In genomic region chr1:212656730-212657129, GRCh38 we compare ENCODE assay signal across 23 cellular contexts. TPM values are rescaled to one million over a fixed set of nuclear protein-coding genes. Genes with fewer than 3 reads are reported as not detected.
DNase-seq lines count a peak whose midpoint lies in the region; ATAC-seq and TF ChIP-seq lines count a peak whose summit lies in the region.
"Had no signal": no experiment of that assay in that cellular context is flagged by ENCODE, and none has a peak within 500 bp of the region (broad histone marks: within the 10 kb centered on the region; RNA-seq: fewer than 3 reads in every experiment).

No MANE protein-coding gene starts in this region.

- H3K27ac ChIP-seq in IMR-90 (ENCODE audit: insufficient read depth, low read length) (no peak overlapping the region), SJSA1 (no peak overlapping the region)
- H3K27ac ChIP-seq: dorsolateral prefrontal cortex, thyroid gland had no signal

- H3K56ac ChIP-seq in IMR-90 (ENCODE audit: extremely low read depth, insufficient read depth, low read length) = no peak overlapping the region

- no peak overlapping the region for H4K5ac ChIP-seq in IMR-90 (ENCODE audit: low read depth, low read length)

- dilution Hi-C loops in IMR-90 (cut with HindIII; ENCODE audit: low sequenced_read_pairs, unreplicated experiment) = no loop called here

- peak overlapping the region; percentile 9; the same call in 1 of the 2 replicates for H2BK20ac ChIP-seq in IMR-90 (ENCODE audit: low read depth, low read length)

- POLR2A ChIA-PET in IMR-90 (lab: Charles Lee; ENCODE audit: unreplicated experiment) = no interaction called here

- no peak overlapping the region for H2AK9ac ChIP-seq in IMR-90 (replicated peaks; ENCODE audit: low read depth, low read length, poor library complexity)

- H3K4me3 ChIP-seq in IMR-90 (ENCODE audit: insufficient read depth, low read depth, low read length) (no peak overlapping the region), SJSA1 (no peak overlapping the region)
- H3K4me3 ChIP-seq: dorsolateral prefrontal cortex, thyroid gland had no signal

- peaks cover 12% of the 10 kb centered on the region; the same call in 1 of the 2 replicates for H3K9me1 ChIP-seq in IMR-90 (ENCODE audit: insufficient read depth, low read length)

- 0 out of 2 replicates have a peak overlapping the region, but pooled peaks have one; percentile 12 for H2BK120ac ChIP-seq in IMR-90 (ENCODE audit: low read depth, low read length)

- DNase-seq in activated naive CD4-positive, alpha-beta T cell treated with anti-CD3 and anti-CD28 coated beads for 36 hours = no peak
- DNase-seq in IMR-90 = no peak
- DNase-seq in SJSA1 (ENCODE audit: low read depth in 1 of 2, low spot score in 2 of 2) = peak; percentile 33 to 39
- DNase-seq in renal cortical epithelial cell (ENCODE audit: low read depth) = peak; percentile 29
- no peak for DNase-seq in G401 (ENCODE audit: low spot score)
- DNase-seq in GM03348 (ENCODE audit: low spot score) = no peak
- no peak for DNase-seq in T-helper 2 cell treated with Interferon-gamma antibody and Interleukin-4, amounts not matched to agents 5 μg/mL and 100 μg/mL, for 36 hours (ENCODE audit: low spot score)
- DNase-seq: activated naive CD4-positive, alpha-beta T cell treated with Interleukin-2 at 50 U/mL for 16 hours; activated T-cell treated with anti-CD3 and anti-CD28 coated beads, Interleukin-2, amount 50 U/mL, for 4 hours; aorta; dorsolateral prefrontal cortex; H7; left cardiac atrium; midbrain; NCI-H1436 treated with DMSO at 0.1 percent for 48 hours; NCI-H82; nephron progenitor cell; stimulated activated naive CD4-positive, alpha-beta T cell; T-helper 17 cell; thyroid gland had no signal

- WGBS in IMR-90 (ENCODE audit: extremely low coverage in 2 of 2, insufficient read length in 1 of 2), 2 experiments = no CpG with 5 or more reads among the region's 5 CpGs

- 0 out of 2 replicates have a peak overlapping the region, but pooled peaks have one; percentile 41 for H3K14ac ChIP-seq in IMR-90 (replicated peaks; ENCODE audit: low read depth, low read length)

- no peaks in the 10 kb centered on the region for H3K9me3 Mint-ChIP-seq in activated naive CD4-positive, alpha-beta T cell treated with anti-CD3 and anti-CD28 coated beads, Interleukin-2, amount 50 U/mL, for 24 hours
- no peaks in the 10 kb centered on the region for H3K9me3 Mint-ChIP-seq in activated naive CD4-positive, alpha-beta T cell treated with anti-CD3 and anti-CD28 coated beads for 36 hours
- no peaks in the 10 kb centered on the region for H3K9me3 Mint-ChIP-seq in T-helper 2 cell treated with Interferon-gamma antibody and Interleukin-4, amounts not matched to agents 5 μg/mL and 100 μg/mL, for 36 hours
- H3K9me3 Mint-ChIP-seq: activated T-cell treated with anti-CD3 and anti-CD28 coated beads, Interleukin-2, amount 50 U/mL, for 4 hours; central memory CD8-positive, alpha-beta T cell had no signal

- no peak overlapping the region for H3K4me2 ChIP-seq in IMR-90 (ENCODE audit: low read depth, low read length)

- H3K36me3 Mint-ChIP-seq in activated naive CD4-positive, alpha-beta T cell treated with anti-CD3 and anti-CD28 coated beads, Interleukin-2, amount 50 U/mL, for 24 hours = no peaks in the 10 kb centered on the region
- H3K36me3 Mint-ChIP-seq in activated naive CD4-positive, alpha-beta T cell treated with anti-CD3 and anti-CD28 coated beads for 36 hours (ENCODE audit: low read depth) = no peaks in the 10 kb centered on the region
- H3K36me3 Mint-ChIP-seq in T-helper 2 cell treated with Interferon-gamma antibody and Interleukin-4, amounts not matched to agents 5 μg/mL and 100 μg/mL, for 36 hours (ENCODE audit: low read depth) = no peaks in the 10 kb centered on the region
- H3K36me3 Mint-ChIP-seq: WTC11 had no signal

- H3K79me1 ChIP-seq in IMR-90 (ENCODE audit: low read depth in 1 of 2, low read length in 2 of 2) = no peaks in the 10 kb centered on the region

- no peak overlapping the region for H4K91ac ChIP-seq in IMR-90 (ENCODE audit: insufficient read depth, low read depth, low read length)

- H3K4me3 Mint-ChIP-seq in activated naive CD4-positive, alpha-beta T cell treated with anti-CD3 and anti-CD28 coated beads, Interleukin-2, amount 50 U/mL, for 24 hours = no peak overlapping the region
- no peak overlapping the region for H3K4me3 Mint-ChIP-seq in activated naive CD4-positive, alpha-beta T cell treated with anti-CD3 and anti-CD28 coated beads for 36 hours
- H3K4me3 Mint-ChIP-seq in T-helper 2 cell treated with Interferon-gamma antibody and Interleukin-4, amounts not matched to agents 5 μg/mL and 100 μg/mL, for 36 hours = no peak overlapping the region
- H3K4me3 Mint-ChIP-seq: activated T-cell treated with anti-CD3 and anti-CD28 coated beads, Interleukin-2, amount 50 U/mL, for 4 hours; central memory CD8-positive, alpha-beta T cell; nephron progenitor cell; T-helper 17 cell; WTC11 had no signal

- no peaks in the 10 kb centered on the region; the same call in 1 of the 2 replicates for H3K27me3 ChIP-seq in IMR-90 (ENCODE audit: control insufficient read depth, insufficient read depth, low read length)
- H3K27me3 ChIP-seq in SJSA1 (replicated peaks) = no peaks in the 10 kb centered on the region
- H3K27me3 ChIP-seq: thyroid gland had no signal

- H3K9ac ChIP-seq in IMR-90 (ENCODE audit: low read depth, low read length) = no peak overlapping the region

- 0 out of 2 replicates have a peak, but pooled peaks cover 2% of the 10 kb centered on the region for H3K9me3 ChIP-seq in IMR-90 (ENCODE audit: control insufficient read depth, insufficient read depth, low read length)
- H3K9me3 ChIP-seq in SJSA1 (replicated peaks) = no peaks in the 10 kb centered on the region
- H3K9me3 ChIP-seq: thyroid gland had no signal

- peak overlapping the region; percentile 11 for H3K27ac Mint-ChIP-seq in activated naive CD4-positive, alpha-beta T cell treated with anti-CD3 and anti-CD28 coated beads, Interleukin-2, amount 50 U/mL, for 24 hours
- no peak overlapping the region for H3K27ac Mint-ChIP-seq in activated naive CD4-positive, alpha-beta T cell treated with anti-CD3 and anti-CD28 coated beads for 36 hours
- H3K27ac Mint-ChIP-seq in T-helper 2 cell treated with Interferon-gamma antibody and Interleukin-4, amounts not matched to agents 5 μg/mL and 100 μg/mL, for 36 hours = no peak overlapping the region
- H3K27ac Mint-ChIP-seq: nephron progenitor cell, T-helper 17 cell, WTC11 had no signal

- intact Hi-C loops in activated naive CD4-positive, alpha-beta T cell treated with anti-CD3 and anti-CD28 coated beads for 36 hours (cut with micrococcal nuclease) = no loop called here
- intact Hi-C loops in IMR-90 (cut with micrococcal nuclease) = no loop called here

- peak overlapping the region; percentile 65; the same call in 1 of the 2 replicates for H2AK5ac ChIP-seq in IMR-90 (ENCODE audit: low read depth, low read length)

- H3K4ac ChIP-seq in IMR-90 (ENCODE audit: low read depth, low read length) = peak overlapping the region; percentile 5; the same call in 1 of the 2 replicates

- TF ChIP-seq RAD21 in IMR-90 (IDR thresholded peaks at IDR 0.05; ENCODE audit: low read length) = no peak

- no peak for TF ChIP-seq POLR2A in IMR-90 (IDR thresholded peaks at IDR 0.05; ENCODE audit: low read depth, low read length)

- H3K4me1 ChIP-seq in IMR-90 (ENCODE audit: control insufficient read depth, insufficient read depth, low read length) = peaks cover 9% of the 10 kb centered on the region
- H3K4me1 ChIP-seq in SJSA1 (replicated peaks) = peaks cover 34% of the 10 kb centered on the region
- H3K4me1 ChIP-seq: thyroid gland had no signal

- H3K23ac ChIP-seq in IMR-90 (ENCODE audit: low read depth, low read length) = no peak overlapping the region

- H3K36me3 ChIP-seq in IMR-90 (ENCODE audit: control insufficient read depth, insufficient read depth, low read length) = no peaks in the 10 kb centered on the region
- H3K36me3 ChIP-seq in SJSA1 = no peaks in the 10 kb centered on the region
- H3K36me3 ChIP-seq: thyroid gland had no signal

- no TSS peak for BruUV-seq in IMR-90 (replicated peaks; lab: Mats Ljungman, UMichigan)

- ATAC-seq in IMR-90 (ENCODE audit: low read depth) = no peak
- ATAC-seq: activated T-cell treated with anti-CD3 and anti-CD28 coated beads, Interleukin-2, amount 50 U/mL, for 4 hours; left cardiac atrium; T-helper 17 cell had no signal

- CTCF ChIA-PET in activated naive CD4-positive, alpha-beta T cell treated with anti-CD3 and anti-CD28 coated beads for 36 hours (lab: Charles Lee) = interaction anchor here (0.6 to 2.3 kb wide), 3 partner anchors 8 to 201 kb away, joined by 3 to 14 read pairs (median 4); no protein-coding TSS in a partner anchor
- CTCF ChIA-PET in IMR-90 (lab: Yijun Ruan, JAX) = interaction anchor here (1.1 to 1.2 kb wide), 2 partner anchors 8 to 180 kb away, joined by 3 to 5 read pairs; no protein-coding TSS in a partner anchor

- H3K27me3 Mint-ChIP-seq in activated naive CD4-positive, alpha-beta T cell treated with anti-CD3 and anti-CD28 coated beads, Interleukin-2, amount 50 U/mL, for 24 hours = peaks cover 10% of the 10 kb centered on the region
- H3K27me3 Mint-ChIP-seq in activated naive CD4-positive, alpha-beta T cell treated with anti-CD3 and anti-CD28 coated beads for 36 hours (ENCODE audit: low read depth) = peaks cover 10% of the 10 kb centered on the region
- H3K27me3 Mint-ChIP-seq in T-helper 2 cell treated with Interferon-gamma antibody and Interleukin-4, amounts not matched to agents 5 μg/mL and 100 μg/mL, for 36 hours (ENCODE audit: low read depth) = peaks cover 29% of the 10 kb centered on the region

- in situ Hi-C loops in IMR-90 (cut with MboI; ENCODE audit: low sequenced_read_pairs) = loop anchor here (25.0 kb wide), 1 partner anchor 331 kb away; no protein-coding TSS in a partner anchor
- in situ Hi-C loops in G401 (cut with HindIII; ENCODE audit: low sequenced_read_pairs) = no loop called here

- no peaks in the 10 kb centered on the region for H4K20me1 ChIP-seq in IMR-90 (ENCODE audit: insufficient read depth, low read length)

- no peak overlapping the region for H2BK5ac ChIP-seq in IMR-90 (ENCODE audit: low read depth, low read length, poor library complexity, severe bottlenecking)

- H3K4me1 Mint-ChIP-seq in activated naive CD4-positive, alpha-beta T cell treated with anti-CD3 and anti-CD28 coated beads, Interleukin-2, amount 50 U/mL, for 24 hours = no peaks in the 10 kb centered on the region
- no peaks in the 10 kb centered on the region for H3K4me1 Mint-ChIP-seq in activated naive CD4-positive, alpha-beta T cell treated with anti-CD3 and anti-CD28 coated beads for 36 hours (ENCODE audit: low read depth)
- H3K4me1 Mint-ChIP-seq in T-helper 2 cell treated with Interferon-gamma antibody and Interleukin-4, amounts not matched to agents 5 μg/mL and 100 μg/mL, for 36 hours (ENCODE audit: low read depth) = peaks cover 2% of the 10 kb centered on the region
- H3K4me1 Mint-ChIP-seq: central memory CD8-positive, alpha-beta T cell; T-helper 17 cell had no signal

- H4K8ac ChIP-seq in IMR-90 (ENCODE audit: low read depth in 2 of 2, low read length in 2 of 2) = peak overlapping the region in 1 of 2 experiments; percentile 2; a peak in 1 of 4 replicates

- H3K18ac ChIP-seq in IMR-90 (ENCODE audit: low read depth, low read length) = no peak overlapping the region

- no peak overlapping the region for H2AFZ ChIP-seq in IMR-90 (replicated peaks; ENCODE audit: low read length, poor library complexity)

- TF ChIP-seq CTCF in IMR-90 (conservative IDR thresholded peaks at IDR 0.05; ENCODE audit: low read depth, low read length) = no peak

- H2BK15ac ChIP-seq in IMR-90 (ENCODE audit: low read depth, low read length) = no peak overlapping the region; the same call in 2 of the 3 replicates

RNA-seq across cellular contexts. Expression of gene BATF3, which starts 42.9 kb away (rescaled TPM):
- total RNA-seq in activated naive CD4-positive, alpha-beta T cell treated with anti-CD3 and anti-CD28 coated beads for 36 hours = 10 to 100 TPM; 26.7 to 27.1 TPM
- total RNA-seq in IMR-90 (2012; rRNA removed) (1.6 and 2.2 TPM in 2 replicates), renal cortical epithelial cell (0.55 and 3.6 TPM in 2 replicates)
- polyA plus RNA-seq in IMR-90 (2012; rRNA removed) = 3.0 and 3.9 TPM in 2 replicates
- polyA plus RNA-seq in IMR-90 (2012; cell fraction: cytosol; rRNA removed) = 3.4 and 3.8 TPM in 2 replicates
- 5.1 and 5.2 TPM in 2 replicates for polyA plus RNA-seq in IMR-90 (2012; cell fraction: nucleus; rRNA removed; ENCODE audit: low replicate concordance)
- 1.8 and 3.3 TPM in 2 replicates for total RNA-seq in SJSA1 (2014; rRNA removed; shearing (Covaris generic))
- 7.7 and 10.2 TPM in 2 replicates for total RNA-seq in G401 (2014; rRNA removed; shearing (Covaris generic))

RNA-seq across cellular contexts. Expression of gene ATF3, which starts 48.2 kb away (rescaled TPM):
- 10 to 100 TPM; 67.4 to 67.7 TPM for total RNA-seq in activated naive CD4-positive, alpha-beta T cell treated with anti-CD3 and anti-CD28 coated beads for 36 hours
- 9.9 and 15.0 TPM in 2 replicates for total RNA-seq in IMR-90 (2012; rRNA removed)
- 12.3 and 17.9 TPM in 2 replicates for polyA plus RNA-seq in IMR-90 (2012; rRNA removed)
- polyA plus RNA-seq in IMR-90 (2012; cell fraction: cytosol; rRNA removed) = 13.7 and 26.0 TPM in 2 replicates
- 98.0 and 356 TPM in 2 replicates for polyA plus RNA-seq in IMR-90 (2012; cell fraction: nucleus; rRNA removed; ENCODE audit: low replicate concordance)
- total RNA-seq in SJSA1 (2014; rRNA removed; shearing (Covaris generic)) = 10.1 and 14.9 TPM in 2 replicates
- 21.6 and 34.6 TPM in 2 replicates for total RNA-seq in renal cortical epithelial cell
- 51.7 and 59.9 TPM in 2 replicates for total RNA-seq in G401 (2014; rRNA removed; shearing (Covaris generic))

Comparison
In these comparisons a context has a peak if more than half of its experiments do, and no peak if none do; other contexts are left out.
1. DNase-seq: peak in SJSA1 (2 of 2) and renal cortical epithelial cell (single experiment); none in activated naive CD4-positive, alpha-beta T cell treated with anti-CD3 and anti-CD28 coated beads for 36 hours (single experiment), IMR-90 (single experiment), G401 (single experiment), GM03348 (single experiment) and T-helper 2 cell treated with Interferon-gamma antibody and Interleukin-4, amounts not matched to agents 5 μg/mL and 100 μg/mL, for 36 hours (single experiment).